Comparison of ENCODE assay signal across 8 cellular contexts in genomic region chr4:88369180-88369812, GRCh38. TPM values are rescaled to one million over a fixed set of nuclear protein-coding genes. Genes with fewer than 3 reads are reported as not detected.
DNase-seq lines count a peak whose midpoint lies in the region; ATAC-seq and TF ChIP-seq lines count a peak whose summit lies in the region.
"Not testable (repeated sequence)": the region's sequence is repeated elsewhere in the genome, so short reads cannot be mapped to it uniquely, and the experiment has no call there.

No MANE protein-coding gene starts in this region.

- not testable (repeated sequence) for TF ChIP-seq POLR2A in prostate gland (IDR thresholded peaks at IDR 0.05)

- H3K27ac ChIP-seq in OCI-LY7 (ENCODE audit: low read depth, low read length, poor library complexity, severe bottlenecking); prostate gland: not testable (repeated sequence)

- not testable (repeated sequence) for H3K36me3 ChIP-seq in OCI-LY7 (ENCODE audit: insufficient read depth, low read length); kidney epithelial cell (ENCODE audit: control insufficient read depth, insufficient read depth, low read length); prostate gland

- H3K79me2 ChIP-seq in OCI-LY7 (ENCODE audit: insufficient read depth, low read depth, low read length): not testable (repeated sequence)

- POLR2A ChIA-PET in OCI-LY7 (lab: Charles Lee): interaction anchor here (0.9 to 1.1 kb wide), 2 partner anchors 84 to 410 kb away, joined by 3 read pairs; no protein-coding TSS in a partner anchor
- POLR2A ChIA-PET in activated CD8-positive, alpha-beta T cell treated with anti-CD3 and anti-CD28 coated beads for 36 hours (lab: Charles Lee): not testable (repeated sequence)

- 91% methylated on average over 7 of the region's 7 CpGs for WGBS in prostate gland

- not testable (repeated sequence) for H3K4me2 ChIP-seq in OCI-LY7 (ENCODE audit: low read length)

- not testable (repeated sequence) for H3K4me3 Mint-ChIP-seq in activated CD8-positive, alpha-beta T cell treated with anti-CD3 and anti-CD28 coated beads for 36 hours

- H3K36me3 Mint-ChIP-seq in activated CD8-positive, alpha-beta T cell treated with anti-CD3 and anti-CD28 coated beads for 36 hours (ENCODE audit: low read depth): not testable (repeated sequence)

- DNase-seq in ACHN (peak; percentile 59), ELR (ENCODE audit: low read depth) (peak; percentile 68), OCI-LY7 (ENCODE audit: low spot score) (peak; percentile 30)
- not testable (repeated sequence) for DNase-seq in activated CD8-positive, alpha-beta T cell treated with anti-CD3 and anti-CD28 coated beads for 36 hours; epithelial cell of proximal tubule (ENCODE audit: low read depth); kidney epithelial cell (ENCODE audit: low read depth); prostate gland (ENCODE audit: low spot score)

- not testable (repeated sequence) for H3K4me1 Mint-ChIP-seq in activated CD8-positive, alpha-beta T cell treated with anti-CD3 and anti-CD28 coated beads for 36 hours (ENCODE audit: low read depth)

- H3K9me2 ChIP-seq in OCI-LY7 (ENCODE audit: insufficient read depth, low read length): not testable (repeated sequence)

- TF ChIP-seq CTCF in OCI-LY7 (conservative IDR thresholded peaks at IDR 0.05; ENCODE audit: low read length) (peak; percentile 72), epithelial cell of proximal tubule (conservative IDR thresholded peaks at IDR 0.05; ENCODE audit: low read depth, low read length) (peak; percentile 76), kidney epithelial cell (IDR thresholded peaks at IDR 0.05; ENCODE audit: insufficient read depth, low read length, poor library complexity, severe bottlenecking) (peak; percentile 59), prostate gland (IDR thresholded peaks at IDR 0.05) (peak in 3 of 4 experiments; percentile 38 to 48 (median 48))
- TF ChIP-seq CTCF in activated CD8-positive, alpha-beta T cell treated with anti-CD3 and anti-CD28 coated beads for 36 hours (IDR thresholded peaks at IDR 0.05): peak; percentile 48

- peak; percentile 74 for TF ChIP-seq RAD21 in Ishikawa (IDR thresholded peaks at IDR 0.05; ENCODE audit: low read depth)

- H3K27me3 ChIP-seq in kidney epithelial cell (ENCODE audit: control insufficient read depth, insufficient read depth, low read length); prostate gland (replicated peaks; ENCODE audit: insufficient read depth): not testable (repeated sequence)

- not testable (repeated sequence) for H3K4me1 ChIP-seq in OCI-LY7 (ENCODE audit: insufficient read depth, low read length, poor library complexity, severe bottlenecking); prostate gland (replicated peaks)

- not testable (repeated sequence) for H4K20me1 ChIP-seq in OCI-LY7 (ENCODE audit: insufficient read depth, low read length)

- in situ Hi-C loops in ACHN (cut with HindIII; ENCODE audit: low pct_ligation_motif_present, low pct_unique_long_range_greater_than_20kb, low sequenced_read_pairs): not testable (repeated sequence)

- ATAC-seq in activated CD8-positive, alpha-beta T cell treated with anti-CD3 and anti-CD28 coated beads for 36 hours: not testable (repeated sequence)

- H3K4me3 ChIP-seq in OCI-LY7 (ENCODE audit: low read depth, low read length, poor library complexity, severe bottlenecking); epithelial cell of proximal tubule (ENCODE audit: low read depth, low read length); kidney epithelial cell (ENCODE audit: low read depth, low read length); prostate gland: not testable (repeated sequence)

- BruUV-seq in OCI-LY7 (replicated peaks; lab: Mats Ljungman, UMichigan): not testable (repeated sequence)

- not testable (repeated sequence) for H3K9me3 ChIP-seq in OCI-LY7 (ENCODE audit: low read length); prostate gland

- TF ChIP-seq EP300 in Ishikawa (IDR thresholded peaks at IDR 0.05; ENCODE audit: borderline replicate concordance): not testable (repeated sequence)

- H3K9me3 Mint-ChIP-seq in activated CD8-positive, alpha-beta T cell treated with anti-CD3 and anti-CD28 coated beads for 36 hours: not testable (repeated sequence)

- H2AFZ ChIP-seq in OCI-LY7 (ENCODE audit: low read length): not testable (repeated sequence)

- intact Hi-C loops in OCI-LY7 (cut with micrococcal nuclease; ENCODE audit: unreplicated experiment): not testable (repeated sequence)
- intact Hi-C loops in activated CD8-positive, alpha-beta T cell treated with anti-CD3 and anti-CD28 coated beads for 36 hours (cut with micrococcal nuclease): loop anchor here (2.0 to 10.0 kb wide), 2 partner anchors 144 to 154 kb away; no protein-coding TSS in a partner anchor
- intact Hi-C loops in prostate gland (cut with DNase I): loop anchor here (5.0 kb wide), 1 partner anchor 152 kb away; no protein-coding TSS in a partner anchor

- H3K27ac Mint-ChIP-seq in activated CD8-positive, alpha-beta T cell treated with anti-CD3 and anti-CD28 coated beads for 36 hours: not testable (repeated sequence)

- H3K27me3 Mint-ChIP-seq in activated CD8-positive, alpha-beta T cell treated with anti-CD3 and anti-CD28 coated beads for 36 hours: not testable (repeated sequence)

- CTCF ChIA-PET in OCI-LY7 (lab: Charles Lee; ENCODE audit: unreplicated experiment): not testable (repeated sequence)
- CTCF ChIA-PET in activated CD8-positive, alpha-beta T cell treated with anti-CD3 and anti-CD28 coated beads for 36 hours (lab: Charles Lee): interaction anchor here (0.6 to 4.3 kb wide), 16 partner anchors 8 to 150 kb away, joined by 3 to 38 read pairs (median 4); no protein-coding TSS in a partner anchor

RNA-seq across cellular contexts. Expression of gene HERC6, which starts 9.4 kb away (rescaled TPM):
- total RNA-seq in OCI-LY7 (2014; rRNA removed; shearing (Covaris generic)): 0.09 and 0.28 TPM in 2 replicates
- total RNA-seq in OCI-LY7 (2022): 0.18 and 0.51 TPM in 2 replicates
- total RNA-seq in activated CD8-positive, alpha-beta T cell treated with anti-CD3 and anti-CD28 coated beads for 36 hours: 1 to 10 TPM; 3.0 to 4.0 TPM
- total RNA-seq in epithelial cell of proximal tubule: 2.4 and 5.4 TPM in 2 replicates
- 12.0 and 16.4 TPM in 2 replicates for total RNA-seq in kidney epithelial cell
- 10 to 100 TPM; 16.0 to 20.6 TPM for total RNA-seq in prostate gland
